ENCODE assay signal across 17 cellular contexts in genomic region chr6:40722553-40723258, GRCh38.
DNase-seq lines count a peak whose midpoint lies in the region; ATAC-seq and TF ChIP-seq lines count a peak whose summit lies in the region.
"Had no signal": no experiment of that assay in that cellular context is flagged by ENCODE, and none has a peak within 500 bp of the region (broad histone marks: within the 10 kb centered on the region; RNA-seq: fewer than 3 reads in every experiment).

No MANE protein-coding gene starts in this region.

- H3K4me3 Mint-ChIP-seq in nephron: peak overlapping the region in 1 of 3 experiments; percentile 43

- peaks cover 5% of the 10 kb centered on the region for H3K27me3 Mint-ChIP-seq in nephron (ENCODE audit: low read depth)

- TF ChIP-seq CTCF in fibroblast of pulmonary artery (IDR thresholded peaks at IDR 0.05; ENCODE audit: low read length, missing control alignments) (no peak), nephron (IDR thresholded peaks at IDR 0.05; ENCODE audit: unreplicated experiment in 3 of 3) (no peak)

- no peaks in the 10 kb centered on the region for H3K9me3 Mint-ChIP-seq in nephron
- H3K9me3 Mint-ChIP-seq: activated T-helper 2 cell treated with anti-CD3 and anti-CD28 coated beads, Interferon-gamma antibody, Interleukin-2, Interleukin-4, amounts not matched to agents 10 μg/mL and 5 μg/mL and 100 μg/mL, durations not matched to agents 14 hours and 24 hours and 36 hours had no signal

- H3K36me3 Mint-ChIP-seq in nephron (ENCODE audit: low read depth): no peaks in the 10 kb centered on the region

- no peak for ATAC-seq in HG02970 (IDR thresholded peaks at IDR 0.05; ENCODE audit: low FRiP score, unreplicated experiment)
- no peak for ATAC-seq in GM18511 (IDR thresholded peaks at IDR 0.05; ENCODE audit: unreplicated experiment)
- ATAC-seq in GM19397 (IDR thresholded peaks at IDR 0.05; ENCODE audit: unreplicated experiment): no peak
- ATAC-seq: heart right ventricle, left cardiac atrium had no signal

- H3K4me3 ChIP-seq in fibroblast of pulmonary artery (replicated peaks; ENCODE audit: low read depth, low read length): no peak overlapping the region
- H3K4me3 ChIP-seq: coronary artery, heart right ventricle, prostate gland had no signal

- peak; percentile 64 for DNase-seq in CD1c-positive myeloid dendritic cell (ENCODE audit: extremely low spot score)
- DNase-seq in NOMO-1 treated with DMSO at 0.1 percent for 48 hours (lab: John Stamatoyannopoulos, UW; ENCODE audit: unreplicated experiment): peak; percentile 46
- peak; percentile 25 for DNase-seq in fibroblast of pulmonary artery (ENCODE audit: low read depth)
- no peak for DNase-seq in SK-N-DZ (ENCODE audit: low spot score)
- DNase-seq: AML-193, erythroblast, heart right ventricle, Kasumi-1, left cardiac atrium, NCI-H446 treated with DMSO at 0.1 percent for 48 hours had no signal

- peaks cover 58% of the 10 kb centered on the region for H3K4me1 Mint-ChIP-seq in nephron

- peak overlapping the region; percentile 91 to 97 (median 93) for H3K27ac Mint-ChIP-seq in nephron
- H3K27ac Mint-ChIP-seq: activated T-helper 2 cell treated with anti-CD3 and anti-CD28 coated beads, Interferon-gamma antibody, Interleukin-2, Interleukin-4, amounts not matched to agents 10 μg/mL and 5 μg/mL and 100 μg/mL, durations not matched to agents 14 hours and 24 hours and 36 hours had no signal
